In genomic region chr16:2040031-2040430, GRCh38 we compare ENCODE assay signal across 10 cellular contexts. TPM values are rescaled to one million over a fixed set of nuclear protein-coding genes. Genes with fewer than 3 reads are reported as not detected.
A peak's percentile ranks its signal among the peaks of the same experiment; 100 is the strongest.
DNase-seq lines count a peak whose midpoint lies in the region; ATAC-seq and TF ChIP-seq lines count a peak whose summit lies in the region.
"Had no signal": no experiment of that assay in that cellular context is flagged by ENCODE, and none has a peak within 500 bp of the region (broad histone marks: within the 10 kb centered on the region; RNA-seq: fewer than 3 reads in every experiment).

No MANE protein-coding gene starts in this region.

- H3K27ac ChIP-seq in right lobe of liver: peak overlapping the region; percentile 69 to 96 (median 86)
- H3K27ac ChIP-seq in upper lobe of left lung: peak overlapping the region; percentile 90 to 97 (median 95)
- H3K27ac ChIP-seq in foreskin keratinocyte: no peak overlapping the region

- H3K9me3 ChIP-seq in adipocyte (ENCODE audit: control insufficient read depth, low read length) (no peaks in the 10 kb centered on the region), right lobe of liver (no peaks in the 10 kb centered on the region), upper lobe of left lung (no peaks in the 10 kb centered on the region)

- no peaks in the 10 kb centered on the region for H3K27me3 Mint-ChIP-seq in natural killer cell (ENCODE audit: low read depth in 2 of 2)

- H3K36me3 Mint-ChIP-seq in natural killer cell: no peaks in the 10 kb centered on the region
- H3K36me3 Mint-ChIP-seq in activated naive CD4-positive, alpha-beta T cell treated with anti-CD3 and anti-CD28 coated beads, Interleukin-2, amount 50 U/mL, for 72 hours: no peaks in the 10 kb centered on the region

- H3K4me1 Mint-ChIP-seq in natural killer cell: peaks cover 0 to 4% of the 10 kb centered on the region in 2 donors

- H3K9me3 Mint-ChIP-seq in natural killer cell: no peaks in the 10 kb centered on the region
- no peaks in the 10 kb centered on the region for H3K9me3 Mint-ChIP-seq in activated naive CD4-positive, alpha-beta T cell treated with anti-CD3 and anti-CD28 coated beads, Interleukin-2, amount 50 U/mL, for 72 hours

- WGBS in right lobe of liver (ENCODE audit: insufficient coverage, low coverage, low lambda C conversion rate, missing lambda C conversion rate): 24% methylated on average over 3 of the region's 14 CpGs
- WGBS in upper lobe of left lung, 2 donors: 10 to 60% methylated on average over 2 to 11 of the region's 14 CpGs

- TF ChIP-seq CTCF in right lobe of liver (IDR thresholded peaks at IDR 0.05) (no peak), upper lobe of left lung (IDR thresholded peaks at IDR 0.05) (no peak), natural killer cell (IDR thresholded peaks at IDR 0.05) (no peak), foreskin keratinocyte (conservative IDR thresholded peaks at IDR 0.05) (no peak)

- TF ChIP-seq EP300 in upper lobe of left lung (IDR thresholded peaks at IDR 0.05): no peak

- H3K27ac Mint-ChIP-seq in natural killer cell: no peak overlapping the region
- no peak overlapping the region for H3K27ac Mint-ChIP-seq in activated naive CD4-positive, alpha-beta T cell treated with anti-CD3 and anti-CD28 coated beads, Interleukin-2, amount 50 U/mL, for 72 hours

- no peak overlapping the region for H3K4me3 Mint-ChIP-seq in natural killer cell

- peak; percentile 26 for DNase-seq in adipocyte (ENCODE audit: low read depth)
- peak; percentile 52 to 95 (median 94) for DNase-seq in right lobe of liver
- DNase-seq in upper lobe of left lung: peak in 1 of 2 donors; percentile 75
- no peak for DNase-seq in natural killer cell
- DNase-seq in activated naive CD4-positive, alpha-beta T cell treated with anti-CD3 and anti-CD28 coated beads, Interleukin-2, amount 50 U/mL, for 72 hours (ENCODE audit: low spot score in 2 of 2): no peak
- DNase-seq in foreskin keratinocyte: no peak
- DNase-seq: DMS79 treated with DMSO at 0.1 percent for 48 hours, T1000 had no signal

- peak overlapping the region; percentile 60 for H3K9ac ChIP-seq in adipocyte (ENCODE audit: low read length)

- intact Hi-C loops in right lobe of liver (cut with DNase I): no loop called here
- intact Hi-C loops in natural killer cell (cut with micrococcal nuclease): no loop called here

- H3K36me3 ChIP-seq in adipocyte (ENCODE audit: control insufficient read depth, insufficient read depth, low read length, severe bottlenecking) (no peaks in the 10 kb centered on the region), right lobe of liver (peaks cover 0 to 6% (median 3%) of the 10 kb centered on the region in 4 donors), upper lobe of left lung (peaks cover 0 to 45% (median 15%) of the 10 kb centered on the region in 4 donors)

- H3K4me1 ChIP-seq in adipocyte (ENCODE audit: control insufficient read depth, insufficient read depth, low read length) (peaks cover 29% of the 10 kb centered on the region), right lobe of liver (peaks cover 1 to 50% (median 20%) of the 10 kb centered on the region in 4 donors), upper lobe of left lung (peaks cover 96 to 98% (median 98%) of the 10 kb centered on the region in 4 donors), foreskin keratinocyte (no peaks in the 10 kb centered on the region)

- H3K27me3 ChIP-seq in adipocyte (replicated peaks; ENCODE audit: control insufficient read depth, insufficient read depth, low read length) (no peaks in the 10 kb centered on the region), right lobe of liver (no peaks in the 10 kb centered on the region), upper lobe of left lung (no peaks in the 10 kb centered on the region), foreskin keratinocyte (no peaks in the 10 kb centered on the region)

- TF ChIP-seq POLR2A in right lobe of liver (IDR thresholded peaks at IDR 0.05) (no peak), upper lobe of left lung (IDR thresholded peaks at IDR 0.05) (no peak)

- no peak overlapping the region for H3K4me3 ChIP-seq in adipocyte (ENCODE audit: low read length)
- H3K4me3 ChIP-seq in right lobe of liver: peak overlapping the region in 2 of 3 donors; percentile 74 to 81
- H3K4me3 ChIP-seq in upper lobe of left lung: no peak overlapping the region

- peak; percentile 3 to 53 (median 44) for ATAC-seq in right lobe of liver
- no peak for ATAC-seq in upper lobe of left lung (ENCODE audit: low FRiP score in 2 of 2)
- ATAC-seq in natural killer cell: no peak
- no peak for ATAC-seq in activated naive CD4-positive, alpha-beta T cell treated with anti-CD3 and anti-CD28 coated beads, Interleukin-2, amount 50 U/mL, for 72 hours
- ATAC-seq in foreskin keratinocyte: no peak

RNA-seq across cellular contexts. Expression of gene NTHL1, which starts 7.6 kb away (rescaled TPM):
- total RNA-seq in right lobe of liver (100 to 1,000 TPM in 1 of 6 experiments, 10 to 100 TPM in 5; 12.0 to 127 (median 42.6) TPM), upper lobe of left lung (10 to 100 TPM; 17.8 to 43.6 (median 28.8) TPM), natural killer cell (10 to 100 TPM in 1 of 3 donors, 1 to 10 TPM in 2; 8.7 to 12.9 (median 9.7) TPM), foreskin keratinocyte (33.6 and 35.3 TPM in 2 replicates)
- 10 to 100 TPM; 21.6 to 25.3 TPM for total RNA-seq in activated naive CD4-positive, alpha-beta T cell treated with anti-CD3 and anti-CD28 coated beads, Interleukin-2, amount 50 U/mL, for 72 hours
- polyA plus RNA-seq in foreskin keratinocyte: 39.0 and 41.6 TPM in 2 replicates

RNA-seq across cellular contexts. Expression of gene TSC2, which starts 7.8 kb away (rescaled TPM):
- total RNA-seq in right lobe of liver (100 to 1,000 TPM in 1 of 6 experiments, 10 to 100 TPM in 5; 25.7 to 124 (median 59.4) TPM), upper lobe of left lung (100 to 1,000 TPM in 4 of 6 donors, 10 to 100 TPM in 2; 47.3 to 296 (median 118) TPM), natural killer cell (100 to 1,000 TPM; 135 to 197 (median 161) TPM), foreskin keratinocyte (34.0 and 40.7 TPM in 2 replicates)
- total RNA-seq in activated naive CD4-positive, alpha-beta T cell treated with anti-CD3 and anti-CD28 coated beads, Interleukin-2, amount 50 U/mL, for 72 hours: 100 to 1,000 TPM in 1 of 2 donors, 10 to 100 TPM in 1; 70.5 to 121 TPM
- polyA plus RNA-seq in foreskin keratinocyte: 25.6 and 28.8 TPM in 2 replicates

RNA-seq across cellular contexts. Expression of gene NHERF2, which starts 13.3 kb away (rescaled TPM):
- total RNA-seq in right lobe of liver (100 to 1,000 TPM; 129 to 284 (median 186) TPM), upper lobe of left lung (100 to 1,000 TPM; 131 to 604 (median 283) TPM), natural killer cell (1 to 10 TPM; 4.3 to 7.1 (median 5.6) TPM), foreskin keratinocyte (12.8 and 14.7 TPM in 2 replicates)
- total RNA-seq in activated naive CD4-positive, alpha-beta T cell treated with anti-CD3 and anti-CD28 coated beads, Interleukin-2, amount 50 U/mL, for 72 hours: 1 to 10 TPM in 1 of 2 donors, under 1 TPM in 1; 0.82 to 3.7 TPM
- polyA plus RNA-seq in foreskin keratinocyte: 21.5 and 25.7 TPM in 2 replicates

RNA-seq across cellular contexts. Expression of gene NPW, which starts 20.4 kb away (rescaled TPM):
- total RNA-seq in right lobe of liver: 10 to 100 TPM in 2 of 6 experiments, 1 to 10 TPM in 4; 2.7 to 12.3 (median 8.2) TPM
- total RNA-seq in upper lobe of left lung: under 1 TPM in 2 of 6 donors, not detected in 4; 0.67 to 0.80 TPM
- under 1 TPM in 1 of 3 donors, not detected in 2; 0.80 TPM for total RNA-seq in natural killer cell
- total RNA-seq in activated naive CD4-positive, alpha-beta T cell treated with anti-CD3 and anti-CD28 coated beads, Interleukin-2, amount 50 U/mL, for 72 hours: 1 to 10 TPM in 1 of 2 donors, under 1 TPM in 1; 0.61 to 4.6 TPM
- total RNA-seq in foreskin keratinocyte: 0.60 and 0.78 TPM in 2 replicates
- 1.9 and 2.0 TPM in 2 replicates for polyA plus RNA-seq in foreskin keratinocyte
- total RNA-seq: bronchial epithelial cell, kidney epithelial cell had no signal

RNA-seq across cellular contexts. Expression of gene ZNF598, which starts 30.4 kb away (rescaled TPM):
- total RNA-seq in right lobe of liver (10 to 100 TPM; 21.6 to 46.4 (median 25.0) TPM), upper lobe of left lung (10 to 100 TPM; 20.1 to 62.8 (median 41.7) TPM), natural killer cell (10 to 100 TPM; 56.1 to 71.6 (median 58.2) TPM), foreskin keratinocyte (58.5 and 67.3 TPM in 2 replicates)
- 10 to 100 TPM; 72.2 to 87.9 TPM for total RNA-seq in activated naive CD4-positive, alpha-beta T cell treated with anti-CD3 and anti-CD28 coated beads, Interleukin-2, amount 50 U/mL, for 72 hours
- 52.3 and 60.4 TPM in 2 replicates for polyA plus RNA-seq in foreskin keratinocyte

Comparison
In these comparisons a context has a peak if more than half of its experiments do, and no peak if none do; other contexts are left out.
1. DNase-seq: peak in adipocyte (single experiment) and right lobe of liver (3 of 3); none in natural killer cell (single experiment), activated naive CD4-positive, alpha-beta T cell treated with anti-CD3 and anti-CD28 coated beads, Interleukin-2, amount 50 U/mL, for 72 hours (0 of 2) and foreskin keratinocyte (0 of 2).
2. H3K4me3 ChIP-seq: peak in right lobe of liver (2 of 3); none in adipocyte (single experiment) and upper lobe of left lung (0 of 4).
3. ATAC-seq: peak in right lobe of liver (4 of 4); none in upper lobe of left lung (0 of 2), natural killer cell (0 of 3), activated naive CD4-positive, alpha-beta T cell treated with anti-CD3 and anti-CD28 coated beads, Interleukin-2, amount 50 U/mL, for 72 hours (0 of 2) and foreskin keratinocyte (single experiment).